Comparison of ENCODE assay signal across 35 cellular contexts in the genomic region with DNA sequence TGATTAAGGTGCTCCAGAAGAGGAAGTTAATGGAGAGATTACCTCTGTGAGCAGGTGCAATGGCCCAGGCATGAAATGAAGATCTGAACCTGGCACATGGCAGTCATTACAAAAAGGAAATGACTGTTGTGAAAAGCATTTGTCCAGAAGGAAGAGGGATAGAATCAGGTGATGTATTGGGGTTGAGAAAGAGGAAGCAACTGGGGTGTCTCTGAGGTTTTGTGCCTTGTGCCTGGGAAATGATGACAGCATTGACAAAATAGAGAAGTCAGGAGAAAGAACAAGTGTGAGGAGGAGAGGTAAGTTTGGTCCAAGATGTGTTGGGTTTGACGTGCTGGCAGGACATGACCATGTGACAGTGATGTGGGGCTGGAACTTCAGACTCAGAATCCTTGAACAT. TPM values are rescaled to one million over a fixed set of nuclear protein-coding genes. Genes with fewer than 3 reads are reported as not detected.
DNase-seq lines count a peak whose midpoint lies in the region; TF ChIP-seq lines count a peak whose summit lies in the region.
"Had no signal": no experiment of that assay in that cellular context is flagged by ENCODE, and none has a peak within 500 bp of the region (broad histone marks: within the 10 kb centered on the region; RNA-seq: fewer than 3 reads in every experiment).

No MANE protein-coding gene starts in this region.

- no peak overlapping the region for H3K27ac Mint-ChIP-seq in HFFc6
- H3K27ac Mint-ChIP-seq in activated naive CD8-positive, alpha-beta T cell treated with anti-CD3 and anti-CD28 coated beads for 36 hours = no peak overlapping the region
- H3K27ac Mint-ChIP-seq: activated CD8-positive, alpha-beta memory T cell treated with anti-CD3 and anti-CD28 coated beads, Interleukin-2, amount 10 ng/mL, durations not matched to agents 7 days and 5 days; activated naive CD4-positive, alpha-beta T cell treated with anti-CD3 and anti-CD28 coated beads for 36 hours; CD8-positive, alpha-beta memory T cell; neural progenitor cell; WTC11 had no signal

- no peaks in the 10 kb centered on the region; the same call in 1 of the 2 replicates for H3K9me3 Mint-ChIP-seq in HFFc6
- H3K9me3 Mint-ChIP-seq in activated naive CD8-positive, alpha-beta T cell treated with anti-CD3 and anti-CD28 coated beads for 36 hours = no peaks in the 10 kb centered on the region
- H3K9me3 Mint-ChIP-seq: CD8-positive, alpha-beta memory T cell had no signal

- no peak overlapping the region for H3K4me3 Mint-ChIP-seq in HFFc6
- no peak overlapping the region for H3K4me3 Mint-ChIP-seq in activated naive CD8-positive, alpha-beta T cell treated with anti-CD3 and anti-CD28 coated beads for 36 hours
- H3K4me3 Mint-ChIP-seq: activated CD8-positive, alpha-beta memory T cell treated with anti-CD3 and anti-CD28 coated beads, Interleukin-2, amount 10 ng/mL, durations not matched to agents 7 days and 5 days; activated naive CD4-positive, alpha-beta T cell treated with anti-CD3 and anti-CD28 coated beads for 36 hours; CD8-positive, alpha-beta memory T cell; neural progenitor cell; WTC11 had no signal

- TF ChIP-seq CTCF in HFFc6 (IDR thresholded peaks at IDR 0.05) = no peak

- H3K27me3 Mint-ChIP-seq in HFFc6 (ENCODE audit: insufficient read depth) = peaks cover 7% of the 10 kb centered on the region; the same call in 1 of the 2 replicates
- H3K27me3 Mint-ChIP-seq in activated naive CD8-positive, alpha-beta T cell treated with anti-CD3 and anti-CD28 coated beads for 36 hours = peaks cover 37% of the 10 kb centered on the region

- TF ChIP-seq POLR2A in erythroblast (IDR thresholded peaks at IDR 0.05; ENCODE audit: low read length) = no peak

- no peaks in the 10 kb centered on the region for H3K36me3 Mint-ChIP-seq in HFFc6 (ENCODE audit: low read depth)
- no peaks in the 10 kb centered on the region for H3K36me3 Mint-ChIP-seq in activated naive CD8-positive, alpha-beta T cell treated with anti-CD3 and anti-CD28 coated beads for 36 hours
- H3K36me3 Mint-ChIP-seq: activated CD8-positive, alpha-beta memory T cell treated with anti-CD3 and anti-CD28 coated beads, Interleukin-2, amount 10 ng/mL, durations not matched to agents 7 days and 5 days; CD8-positive, alpha-beta memory T cell; neural progenitor cell had no signal

- DNase-seq in AML-193 (lab: John Stamatoyannopoulos, UW) (peak; percentile 89 to 91), Kasumi-1 (lab: John Stamatoyannopoulos, UW) (peak; percentile 84 to 85), SKM-1 (lab: John Stamatoyannopoulos, UW; ENCODE audit: unreplicated experiment) (peak; percentile 60), inferior parietal cortex (ENCODE audit: extremely low spot score) (peak; percentile 2), erythroblast (lab: John Stamatoyannopoulos, UW) (no peak), NCI-H69 (lab: John Stamatoyannopoulos, UW) (no peak), HFFc6 (no peak)
- no peak for DNase-seq in activated naive CD8-positive, alpha-beta T cell treated with anti-CD3 and anti-CD28 coated beads for 36 hours
- DNase-seq: activated CD4-positive, alpha-beta T cell treated with anti-CD3 and anti-CD28 coated beads, Interleukin-2, amount 50 U/mL, for 1 hour; activated CD8-positive, alpha-beta memory T cell treated with anti-CD3 and anti-CD28 coated beads, Interleukin-2, amount 10 ng/mL, durations not matched to agents 7 days and 5 days; activated naive CD4-positive, alpha-beta T cell treated with anti-CD3 and anti-CD28 coated beads for 36 hours; activated T-cell treated with anti-CD3 and anti-CD28 coated beads, Interleukin-2, amount 50 U/mL, for 48 hours; amygdala; CD8-positive, alpha-beta memory T cell; DMS 273 treated with DMSO at 0.1 percent for 48 hours; effector CD4-positive, alpha-beta T cell; EL; GOT3; heart right ventricle; left cardiac atrium; mammary epithelial cell; NCI-H2029 treated with DMSO at 0.1 percent for 48 hours; NCI-H226; NCI-H748 treated with DMSO at 0.1 percent for 48 hours; psoas muscle; sigmoid colon; stimulated activated CD4-positive, alpha-beta T cell treated with anti-CD3 and anti-CD28 coated beads, Interleukin-15, amount 100 ng/mL, for 24 hours; stimulated activated naive CD8-positive, alpha-beta T cell treated with anti-CD3 and anti-CD28 coated beads, Interleukin-15, Interleukin-2, amounts not matched to agents 100 U/mL and 50 U/mL, for 24 hours; testis had no signal

- H3K4me1 Mint-ChIP-seq in HFFc6 (ENCODE audit: low read depth) = peaks cover 13% of the 10 kb centered on the region; the same call in 1 of the 2 replicates
- H3K4me1 Mint-ChIP-seq in activated naive CD8-positive, alpha-beta T cell treated with anti-CD3 and anti-CD28 coated beads for 36 hours = no peaks in the 10 kb centered on the region
- H3K4me1 Mint-ChIP-seq: activated CD8-positive, alpha-beta memory T cell treated with anti-CD3 and anti-CD28 coated beads, Interleukin-2, amount 10 ng/mL, durations not matched to agents 7 days and 5 days; neural progenitor cell; WTC11 had no signal

RNA-seq across cellular contexts. Expression of a gene that starts 5.6 kb away (rescaled TPM):
- not detected for total RNA-seq in HFFc6 (2021; fragmentation: NEBNext Ultra II Directional; extraction: Animal tissue kit (Norgen Biotek cat#: 25700))
- not detected for total RNA-seq in activated naive CD8-positive, alpha-beta T cell treated with anti-CD3 and anti-CD28 coated beads for 36 hours
- total RNA-seq: A172; activated CD8-positive, alpha-beta memory T cell treated with anti-CD3 and anti-CD28 coated beads, Interleukin-2, amount 10 ng/mL, durations not matched to agents 7 days and 5 days; activated naive CD4-positive, alpha-beta T cell treated with anti-CD3 and anti-CD28 coated beads for 36 hours; CD8-positive, alpha-beta memory T cell; heart right ventricle; HepG2; left cardiac atrium; psoas muscle; sigmoid colon; testis; WTC11 had no signal

RNA-seq across cellular contexts. Expression of a gene that starts 9.3 kb away (rescaled TPM):
- total RNA-seq in HFFc6 (2021; fragmentation: NEBNext Ultra II Directional; extraction: Animal tissue kit (Norgen Biotek cat#: 25700)) = not detected
- not detected for total RNA-seq in activated naive CD8-positive, alpha-beta T cell treated with anti-CD3 and anti-CD28 coated beads for 36 hours
- total RNA-seq: A172; activated CD8-positive, alpha-beta memory T cell treated with anti-CD3 and anti-CD28 coated beads, Interleukin-2, amount 10 ng/mL, durations not matched to agents 7 days and 5 days; activated naive CD4-positive, alpha-beta T cell treated with anti-CD3 and anti-CD28 coated beads for 36 hours; CD8-positive, alpha-beta memory T cell; foreskin keratinocyte; heart right ventricle; HepG2; left cardiac atrium; mammary epithelial cell; psoas muscle; sigmoid colon; vagina; WTC11 had no signal

RNA-seq across cellular contexts. Expression of a gene that starts 46.7 kb away (rescaled TPM):
- total RNA-seq in HFFc6 (2021; fragmentation: NEBNext Ultra II Directional; extraction: Animal tissue kit (Norgen Biotek cat#: 25700)) = not detected
- total RNA-seq in activated naive CD8-positive, alpha-beta T cell treated with anti-CD3 and anti-CD28 coated beads for 36 hours = not detected
- total RNA-seq: A172; activated CD8-positive, alpha-beta memory T cell treated with anti-CD3 and anti-CD28 coated beads, Interleukin-2, amount 10 ng/mL, durations not matched to agents 7 days and 5 days; activated naive CD4-positive, alpha-beta T cell treated with anti-CD3 and anti-CD28 coated beads for 36 hours; CD8-positive, alpha-beta memory T cell; heart right ventricle; HepG2; left cardiac atrium; mammary epithelial cell; psoas muscle; sigmoid colon; testis; WTC11 had no signal

Comparison
In these comparisons a context has a peak if more than half of its experiments do, and no peak if none do; other contexts are left out.
1. DNase-seq: peak in AML-193 (2 of 2), Kasumi-1 (2 of 2), SKM-1 (single experiment) and inferior parietal cortex (single experiment); none in erythroblast (0 of 2), NCI-H69 (single experiment), HFFc6 (single experiment) and activated naive CD8-positive, alpha-beta T cell treated with anti-CD3 and anti-CD28 coated beads for 36 hours (single experiment).